In the genomic region with DNA sequence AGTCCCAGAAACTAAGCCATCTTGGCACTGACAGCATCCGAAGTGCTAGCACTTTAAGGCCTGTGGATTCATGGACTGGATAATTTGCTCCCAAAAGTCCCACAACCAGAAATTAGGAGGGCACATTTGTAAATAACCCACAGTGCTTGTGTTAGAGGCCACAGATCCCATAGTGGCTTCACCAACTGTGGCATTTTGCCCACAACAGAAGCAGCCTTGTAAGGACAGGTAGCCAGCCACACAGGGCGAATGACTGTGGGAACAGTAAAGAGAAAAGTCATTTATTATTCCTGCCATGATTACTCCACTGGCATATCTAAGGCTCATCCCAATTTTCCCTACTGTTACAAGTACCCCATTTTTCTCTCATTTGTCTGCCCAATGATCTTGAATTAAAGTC, we compare ENCODE assay signal across 25 cellular contexts.
"Had no signal": no experiment of that assay in that cellular context is flagged by ENCODE, and none has a peak within 500 bp of the region (broad histone marks: within the 10 kb centered on the region; RNA-seq: fewer than 3 reads in every experiment).

No MANE protein-coding gene starts in this region.

- H3K36me3 Mint-ChIP-seq: natural killer cell treated with Interleukin-12 subunit alpha and Interleukin-12 subunit beta and Interleukin-15 and Interleukin-18, amount 100 ng/mL, for 72 hours had no signal

- H3K36me3 ChIP-seq: prostate gland, right lobe of liver, spleen, tibial nerve, upper lobe of right lung, vagina had no signal

- H3K4me3 Mint-ChIP-seq: natural killer cell treated with Interleukin-12 subunit alpha and Interleukin-12 subunit beta and Interleukin-15 and Interleukin-18, amount 100 ng/mL, for 72 hours; stimulated activated memory B cell treated with anti-CD40 and anti-IgM and Interleukin-4, amounts not matched to agents 10 μg/mL and 1 μg/mL and 100 μg/mL, for 72 hours; stimulated activated naive CD8-positive, alpha-beta T cell treated with anti-CD3 and anti-CD28 coated beads, Interleukin-15, amount 100 ng/mL, for 72 hours had no signal

- H3K9me3 Mint-ChIP-seq: natural killer cell treated with Interleukin-12 subunit alpha and Interleukin-12 subunit beta and Interleukin-15 and Interleukin-18, amount 100 ng/mL, for 72 hours; stimulated activated memory B cell treated with anti-CD40 and anti-IgM and Interleukin-4, amounts not matched to agents 10 μg/mL and 1 μg/mL and 100 μg/mL, for 72 hours; stimulated activated naive CD8-positive, alpha-beta T cell treated with anti-CD3 and anti-CD28 coated beads, Interleukin-15, amount 100 ng/mL, for 72 hours had no signal

- H3K27ac ChIP-seq: foreskin keratinocyte, hepatocyte, parathyroid adenoma, prostate gland, right lobe of liver, spleen, testis, tibial nerve, upper lobe of right lung, vagina had no signal

- H3K9ac ChIP-seq: parathyroid adenoma had no signal

- H3K9me3 ChIP-seq: prostate gland, right lobe of liver, spleen, testis, tibial nerve, upper lobe of right lung, vagina had no signal

- H3K27me3 ChIP-seq: right lobe of liver, spleen, testis, upper lobe of right lung, vagina had no signal

- H3K27me3 Mint-ChIP-seq: stimulated activated memory B cell treated with anti-CD40 and anti-IgM and Interleukin-4, amounts not matched to agents 10 μg/mL and 1 μg/mL and 100 μg/mL, for 72 hours had no signal

- H3K27ac Mint-ChIP-seq: natural killer cell treated with Interleukin-12 subunit alpha and Interleukin-12 subunit beta and Interleukin-15 and Interleukin-18, amount 100 ng/mL, for 72 hours; stimulated activated memory B cell treated with anti-CD40 and anti-IgM and Interleukin-4, amounts not matched to agents 10 μg/mL and 1 μg/mL and 100 μg/mL, for 72 hours; stimulated activated naive CD8-positive, alpha-beta T cell treated with anti-CD3 and anti-CD28 coated beads, Interleukin-15, amount 100 ng/mL, for 72 hours had no signal

- H3K79me2 ChIP-seq: hepatocyte, parathyroid adenoma had no signal

- H3K4me1 Mint-ChIP-seq: stimulated activated memory B cell treated with anti-CD40 and anti-IgM and Interleukin-4, amounts not matched to agents 10 μg/mL and 1 μg/mL and 100 μg/mL, for 72 hours; stimulated activated naive CD8-positive, alpha-beta T cell treated with anti-CD3 and anti-CD28 coated beads, Interleukin-15, amount 100 ng/mL, for 72 hours had no signal

- DNase-seq: dermis blood vessel endothelial cell; erythroblast; foreskin keratinocyte; head of caudate nucleus; left colon; left ventricle myocardium superior; mesenchymal stem cell; midbrain; occipital lobe; right lobe of liver; spleen; stimulated activated CD4-positive, alpha-beta T cell treated with anti-CD3 and anti-CD28 coated beads, Interleukin-15, amount 100 ng/mL, for 24 hours; stimulated activated CD4-positive, alpha-beta T cell treated with anti-CD3 and anti-CD28 coated beads, Interleukin-1b, Interleukin-23, amount 100 ng/mL, for 48 hours; stimulated activated CD4-positive, alpha-beta T cell treated with anti-CD3 and anti-CD28 coated beads, Interleukin-4, amount 100 ng/mL, for 24 hours; stimulated activated naive CD8-positive, alpha-beta T cell treated with anti-CD3 and anti-CD28 coated beads, Interleukin-15, amount 100 ng/mL, for 72 hours; testis; upper lobe of right lung had no signal

- H2AFZ ChIP-seq: hepatocyte, parathyroid adenoma had no signal

- H3K4me1 ChIP-seq: foreskin keratinocyte, parathyroid adenoma, prostate gland, right lobe of liver, spleen, testis, tibial nerve, upper lobe of right lung, vagina had no signal

- H3K4me3 ChIP-seq: hepatocyte, lung, prostate gland, right lobe of liver, spleen, testis, tibial nerve, upper lobe of right lung, vagina had no signal

- H3K4me2 ChIP-seq: hepatocyte had no signal
